26 cellular contexts compared by ENCODE assay signal in the genomic region with DNA sequence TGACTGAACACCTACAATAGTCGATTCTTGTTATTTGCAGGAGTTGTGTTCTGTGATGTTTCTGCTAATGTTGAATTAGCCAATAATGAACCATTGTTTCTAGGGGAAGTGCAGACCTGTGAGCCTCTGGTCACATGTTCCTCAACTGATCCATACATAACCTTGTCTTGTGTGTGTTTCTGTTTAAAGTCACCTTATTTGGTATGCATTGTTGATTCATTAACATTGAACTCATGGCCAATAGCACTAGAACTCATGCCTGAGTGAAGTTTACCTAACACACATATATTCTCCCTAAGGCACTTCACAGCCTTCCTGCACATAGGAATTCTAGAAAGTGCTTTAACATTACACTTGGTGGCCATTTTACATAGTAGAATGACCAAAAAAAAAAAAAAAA.
DNase-seq lines count a peak whose midpoint lies in the region; ATAC-seq, FAIRE-seq and TF ChIP-seq lines count a peak whose summit lies in the region.
"Had no signal": no experiment of that assay in that cellular context is flagged by ENCODE, and none has a peak within 500 bp of the region (broad histone marks: within the 10 kb centered on the region; RNA-seq: fewer than 3 reads in every experiment).

No MANE protein-coding gene starts in this region.

- H3K27ac ChIP-seq in breast epithelium, result no peak overlapping the region
- H3K27ac ChIP-seq: BLaER1 had no signal

- H3K4me1 Mint-ChIP-seq in type B pancreatic cell (ENCODE audit: unreplicated experiment), result peaks cover 6% of the 10 kb centered on the region
- H3K4me1 Mint-ChIP-seq: CD4-positive, CD25-positive, alpha-beta regulatory T cell; CD8-positive, alpha-beta memory T cell had no signal

- TF ChIP-seq CTCF in breast epithelium (IDR thresholded peaks at IDR 0.05) (no peak), type B pancreatic cell (conservative IDR thresholded peaks at IDR 0.05) (no peak)

- no peak overlapping the region for H3K4me3 Mint-ChIP-seq in type B pancreatic cell
- H3K4me3 Mint-ChIP-seq: CD14-positive monocyte; CD4-positive, alpha-beta memory T cell; CD4-positive, CD25-positive, alpha-beta regulatory T cell; CD8-positive, alpha-beta memory T cell had no signal

- TF ChIP-seq POLR2A in breast epithelium (IDR thresholded peaks at IDR 0.05), result no peak

- peak; percentile 95 for FAIRE-seq in HTR-8/SVneo (lab: Jason Lieb, UNC)
- FAIRE-seq: A204.1, GM12878, GM12892, GM19239 had no signal

- H3K4me1 ChIP-seq in breast epithelium, result no peaks in the 10 kb centered on the region
- H3K4me1 ChIP-seq: BE2C had no signal

- DNase-seq in HTR-8/SVneo (ENCODE audit: insufficient read length, low spot score), result no peak
- DNase-seq in left kidney (ENCODE audit: low read depth, low spot score), result peak; percentile 35
- no peak for DNase-seq in breast epithelium (ENCODE audit: low spot score in 2 of 2)
- DNase-seq in type B pancreatic cell (ENCODE audit: extremely low spot score, unreplicated experiment), result no peak
- DNase-seq: 8988T; ACHN; BE2C; C1 segment of cervical spinal cord; CD4-positive, alpha-beta memory T cell; CD4-positive, CD25-positive, alpha-beta regulatory T cell; CD8-positive, alpha-beta memory T cell; COR-L47; DMS 273 treated with DMSO at 0.1 percent for 48 hours; DMS153; DMS53; DMS79; DND-41; EL; GDM1 had no signal

- no peaks in the 10 kb centered on the region for H3K36me3 ChIP-seq in breast epithelium
- H3K36me3 ChIP-seq: BE2C, BLaER1 had no signal

- no peak overlapping the region for H3K27ac Mint-ChIP-seq in type B pancreatic cell
- H3K27ac Mint-ChIP-seq: CD14-positive monocyte; CD4-positive, alpha-beta memory T cell; CD8-positive, alpha-beta memory T cell had no signal

- ATAC-seq in HG02870 (IDR thresholded peaks at IDR 0.05; ENCODE audit: unreplicated experiment), result no peak
- ATAC-seq: GM12878 had no signal

- H3K9me3 Mint-ChIP-seq in type B pancreatic cell, result no peaks in the 10 kb centered on the region
- H3K9me3 Mint-ChIP-seq: CD8-positive, alpha-beta memory T cell had no signal

- H3K27me3 Mint-ChIP-seq in type B pancreatic cell, result peaks cover 33% of the 10 kb centered on the region
- H3K27me3 Mint-ChIP-seq: CD4-positive, CD25-positive, alpha-beta regulatory T cell had no signal

- intact Hi-C loops in breast epithelium (cut with DNase I; ENCODE audit: low total_unique reads), result no loop called here

- H3K4me3 ChIP-seq in breast epithelium, result no peak overlapping the region
- H3K4me3 ChIP-seq: BLaER1, GM12878 had no signal

- no peaks in the 10 kb centered on the region for H3K9me3 ChIP-seq in breast epithelium
- H3K9me3 ChIP-seq: BE2C, BLaER1 had no signal

- H3K36me3 Mint-ChIP-seq in type B pancreatic cell, result no peaks in the 10 kb centered on the region
- H3K36me3 Mint-ChIP-seq: CD14-positive monocyte; CD4-positive, alpha-beta memory T cell; CD4-positive, CD25-positive, alpha-beta regulatory T cell; CD8-positive, alpha-beta memory T cell had no signal

- H3K27me3 ChIP-seq in breast epithelium, result peaks cover 0 to 3% of the 10 kb centered on the region in 2 donors
- H3K27me3 ChIP-seq: BLaER1 had no signal
